ENCODE assay signal across 1 cellular context in the genomic region with DNA sequence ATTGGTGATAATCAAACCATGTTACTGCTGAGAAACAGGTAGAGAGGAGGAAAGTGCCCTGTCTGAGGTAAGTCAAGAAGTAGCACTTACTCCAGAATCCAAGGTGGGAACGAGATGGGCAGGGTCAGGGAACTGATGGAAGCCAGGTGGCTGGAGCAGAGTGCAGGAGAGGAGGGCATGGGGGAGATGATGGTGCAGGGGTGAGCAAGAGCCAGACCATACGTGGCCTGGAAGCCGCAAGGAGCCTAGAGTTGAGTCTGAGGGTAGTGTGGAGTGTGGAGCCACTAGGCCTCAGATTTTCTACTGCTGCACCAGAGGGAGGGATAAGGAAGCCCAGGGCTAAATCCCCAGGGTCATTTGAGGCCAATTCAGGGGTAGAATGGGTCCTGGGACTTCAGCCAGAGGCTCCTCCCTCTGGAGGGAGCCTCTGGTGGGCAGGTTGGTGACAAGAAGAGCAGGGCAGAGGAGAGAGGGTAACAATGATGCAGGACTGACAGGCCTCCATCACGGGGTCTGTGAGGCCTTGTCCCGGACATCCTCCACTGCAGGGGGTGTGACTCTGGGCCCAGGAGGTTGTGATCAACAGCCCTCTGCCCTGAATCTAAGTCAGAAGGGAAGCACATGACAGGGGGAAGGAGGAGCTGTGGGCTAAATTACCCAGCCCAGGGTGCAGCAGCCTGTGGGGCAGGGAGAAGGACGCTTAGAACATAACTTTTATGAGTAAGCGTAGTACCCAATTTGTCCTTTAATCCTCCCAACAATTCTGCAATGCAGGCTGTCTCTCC.
TF ChIP-seq lines count a peak whose summit lies in the region.

No MANE protein-coding gene starts in this region.

TF ChIP-seq in HepG2, 621 proteins besides CTCF, POLR2A, EP300 and RAD21 (continued from another document):
- TF ChIP-seq, protein P1, sequence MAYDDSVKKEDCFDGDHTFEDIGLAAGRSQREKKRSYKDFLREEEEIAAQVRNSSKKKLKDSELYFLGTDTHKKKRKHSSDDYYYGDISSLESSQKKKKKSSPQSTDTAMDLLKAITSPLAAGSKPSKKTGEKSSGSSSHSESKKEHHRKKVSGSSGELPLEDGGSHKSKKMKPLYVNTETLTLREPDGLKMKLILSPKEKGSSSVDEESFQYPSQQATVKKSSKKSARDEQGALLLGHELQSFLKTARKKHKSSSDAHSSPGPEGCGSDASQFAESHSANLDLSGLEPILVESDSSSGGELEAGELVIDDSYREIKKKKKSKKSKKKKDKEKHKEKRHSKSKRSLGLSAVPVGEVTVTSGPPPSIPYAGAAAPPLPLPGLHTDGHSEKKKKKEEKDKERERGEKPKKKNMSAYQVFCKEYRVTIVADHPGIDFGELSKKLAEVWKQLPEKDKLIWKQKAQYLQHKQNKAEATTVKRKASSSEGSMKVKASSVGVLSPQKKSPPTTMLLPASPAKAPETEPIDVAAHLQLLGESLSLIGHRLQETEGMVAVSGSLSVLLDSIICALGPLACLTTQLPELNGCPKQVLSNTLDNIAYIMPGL (CRISPR knock-in tag; IDR thresholded peaks at IDR 0.05; ENCODE audit: borderline replicate concordance in 1 of 2, low read depth in 1 of 2), result 0 out of 4 replicates have a peak, but pooled peaks of 1 of the 2 experiments have one; percentile 29
- TF ChIP-seq ZNF34 (CRISPR knock-in tag; IDR thresholded peaks at IDR 0.05; ENCODE audit: borderline replicate concordance) (0 out of 2 replicates have a peak, but pooled peaks have one; percentile 61), HNRNPLL (IDR thresholded peaks at IDR 0.05; ENCODE audit: low read depth, low read length, poor library complexity, severe bottlenecking) (no peak), ZNF543 (CRISPR knock-in tag; IDR thresholded peaks at IDR 0.05) (0 out of 2 replicates have a peak, but pooled peaks have one; percentile 51), ZNF383 (CRISPR knock-in tag; IDR thresholded peaks at IDR 0.05; ENCODE audit: borderline replicate concordance) (peak; percentile 26; the same call in 1 of the 2 replicates), CHD2 (IDR thresholded peaks at IDR 0.05; ENCODE audit: low read depth, low read length) (0 out of 2 replicates have a peak, but pooled peaks have one; percentile 10), ZSCAN21 (CRISPR knock-in tag; IDR thresholded peaks at IDR 0.05; ENCODE audit: borderline replicate concordance) (peak; percentile 30; the same call in 1 of the 2 replicates), NFKB2 (CRISPR knock-in tag; IDR thresholded peaks at IDR 0.05; ENCODE audit: borderline replicate concordance) (0 out of 2 replicates have a peak, but pooled peaks have one; percentile 32), ZNF772 (CRISPR knock-in tag; IDR thresholded peaks at IDR 0.05) (peak; percentile 15; the same call in 1 of the 2 replicates), ZFP90 (CRISPR knock-in tag; IDR thresholded peaks at IDR 0.05; ENCODE audit: borderline replicate concordance) (no peak), SP4 (CRISPR knock-in tag; IDR thresholded peaks at IDR 0.05) (peak; percentile 22; the same call in 1 of the 2 replicates), ZNF839 (CRISPR knock-in tag; IDR thresholded peaks at IDR 0.05; ENCODE audit: borderline replicate concordance) (0 out of 2 replicates have a peak, but pooled peaks have one; percentile 44), ZNF687 (CRISPR knock-in tag; IDR thresholded peaks at IDR 0.05) (peak; percentile 67), DMAP1 (CRISPR knock-in tag; IDR thresholded peaks at IDR 0.05) (no peak), ZFX (CRISPR knock-in tag; IDR thresholded peaks at IDR 0.05; ENCODE audit: low read depth) (peak; percentile 35), MIER2 (CRISPR knock-in tag; IDR thresholded peaks at IDR 0.05) (0 out of 2 replicates have a peak, but pooled peaks have one; percentile 14), PHF8 (CRISPR knock-in tag; IDR thresholded peaks at IDR 0.05) (peak; percentile 38), ZNF782 (CRISPR knock-in tag; IDR thresholded peaks at IDR 0.05; ENCODE audit: borderline replicate concordance) (0 out of 2 replicates have a peak, but pooled peaks have one; percentile 25), ZNF101 (CRISPR knock-in tag; IDR thresholded peaks at IDR 0.05; ENCODE audit: borderline replicate concordance, low read depth) (no peak), ZFY (CRISPR knock-in tag; IDR thresholded peaks at IDR 0.05) (peak; percentile 46)
- TF ChIP-seq, protein P2, sequence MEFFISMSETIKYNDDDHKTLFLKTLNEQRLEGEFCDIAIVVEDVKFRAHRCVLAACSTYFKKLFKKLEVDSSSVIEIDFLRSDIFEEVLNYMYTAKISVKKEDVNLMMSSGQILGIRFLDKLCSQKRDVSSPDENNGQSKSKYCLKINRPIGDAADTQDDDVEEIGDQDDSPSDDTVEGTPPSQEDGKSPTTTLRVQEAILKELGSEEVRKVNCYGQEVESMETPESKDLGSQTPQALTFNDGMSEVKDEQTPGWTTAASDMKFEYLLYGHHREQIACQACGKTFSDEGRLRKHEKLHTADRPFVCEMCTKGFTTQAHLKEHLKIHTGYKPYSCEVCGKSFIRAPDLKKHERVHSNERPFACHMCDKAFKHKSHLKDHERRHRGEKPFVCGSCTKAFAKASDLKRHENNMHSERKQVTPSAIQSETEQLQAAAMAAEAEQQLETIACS (CRISPR knock-in tag; IDR thresholded peaks at IDR 0.05), result 0 out of 2 replicates have a peak, but pooled peaks have one; percentile 18
- TF ChIP-seq, protein P3, sequence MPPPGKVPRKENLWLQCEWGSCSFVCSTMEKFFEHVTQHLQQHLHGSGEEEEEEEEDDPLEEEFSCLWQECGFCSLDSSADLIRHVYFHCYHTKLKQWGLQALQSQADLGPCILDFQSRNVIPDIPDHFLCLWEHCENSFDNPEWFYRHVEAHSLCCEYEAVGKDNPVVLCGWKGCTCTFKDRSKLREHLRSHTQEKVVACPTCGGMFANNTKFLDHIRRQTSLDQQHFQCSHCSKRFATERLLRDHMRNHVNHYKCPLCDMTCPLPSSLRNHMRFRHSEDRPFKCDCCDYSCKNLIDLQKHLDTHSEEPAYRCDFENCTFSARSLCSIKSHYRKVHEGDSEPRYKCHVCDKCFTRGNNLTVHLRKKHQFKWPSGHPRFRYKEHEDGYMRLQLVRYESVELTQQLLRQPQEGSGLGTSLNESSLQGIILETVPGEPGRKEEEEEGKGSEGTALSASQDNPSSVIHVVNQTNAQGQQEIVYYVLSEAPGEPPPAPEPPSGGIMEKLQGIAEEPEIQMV (CRISPR knock-in tag; IDR thresholded peaks at IDR 0.05; ENCODE audit: low read depth), result 0 out of 2 replicates have a peak, but pooled peaks have one; percentile 42
- TF ChIP-seq, protein P4, sequence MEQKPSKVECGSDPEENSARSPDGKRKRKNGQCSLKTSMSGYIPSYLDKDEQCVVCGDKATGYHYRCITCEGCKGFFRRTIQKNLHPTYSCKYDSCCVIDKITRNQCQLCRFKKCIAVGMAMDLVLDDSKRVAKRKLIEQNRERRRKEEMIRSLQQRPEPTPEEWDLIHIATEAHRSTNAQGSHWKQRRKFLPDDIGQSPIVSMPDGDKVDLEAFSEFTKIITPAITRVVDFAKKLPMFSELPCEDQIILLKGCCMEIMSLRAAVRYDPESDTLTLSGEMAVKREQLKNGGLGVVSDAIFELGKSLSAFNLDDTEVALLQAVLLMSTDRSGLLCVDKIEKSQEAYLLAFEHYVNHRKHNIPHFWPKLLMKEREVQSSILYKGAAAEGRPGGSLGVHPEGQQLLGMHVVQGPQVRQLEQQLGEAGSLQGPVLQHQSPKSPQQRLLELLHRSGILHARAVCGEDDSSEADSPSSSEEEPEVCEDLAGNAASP (CRISPR knock-in tag; IDR thresholded peaks at IDR 0.05; ENCODE audit: borderline replicate concordance), result peak; percentile 85; the same call in 1 of the 2 replicates
- TF ChIP-seq, protein P5, sequence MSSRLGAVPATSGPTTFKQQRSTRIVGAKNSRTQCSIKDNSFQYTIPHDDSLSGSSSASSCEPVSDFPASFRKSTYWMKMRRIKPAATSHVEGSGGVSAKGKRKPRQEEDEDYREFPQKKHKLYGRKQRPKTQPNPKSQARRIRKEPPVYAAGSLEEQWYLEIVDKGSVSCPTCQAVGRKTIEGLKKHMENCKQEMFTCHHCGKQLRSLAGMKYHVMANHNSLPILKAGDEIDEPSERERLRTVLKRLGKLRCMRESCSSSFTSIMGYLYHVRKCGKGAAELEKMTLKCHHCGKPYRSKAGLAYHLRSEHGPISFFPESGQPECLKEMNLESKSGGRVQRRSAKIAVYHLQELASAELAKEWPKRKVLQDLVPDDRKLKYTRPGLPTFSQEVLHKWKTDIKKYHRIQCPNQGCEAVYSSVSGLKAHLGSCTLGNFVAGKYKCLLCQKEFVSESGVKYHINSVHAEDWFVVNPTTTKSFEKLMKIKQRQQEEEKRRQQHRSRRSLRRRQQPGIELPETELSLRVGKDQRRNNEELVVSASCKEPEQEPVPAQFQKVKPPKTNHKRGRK (CRISPR knock-in tag; IDR thresholded peaks at IDR 0.05), result peak; percentile 41; the same call in 1 of the 2 replicates
- TF ChIP-seq, protein P6, sequence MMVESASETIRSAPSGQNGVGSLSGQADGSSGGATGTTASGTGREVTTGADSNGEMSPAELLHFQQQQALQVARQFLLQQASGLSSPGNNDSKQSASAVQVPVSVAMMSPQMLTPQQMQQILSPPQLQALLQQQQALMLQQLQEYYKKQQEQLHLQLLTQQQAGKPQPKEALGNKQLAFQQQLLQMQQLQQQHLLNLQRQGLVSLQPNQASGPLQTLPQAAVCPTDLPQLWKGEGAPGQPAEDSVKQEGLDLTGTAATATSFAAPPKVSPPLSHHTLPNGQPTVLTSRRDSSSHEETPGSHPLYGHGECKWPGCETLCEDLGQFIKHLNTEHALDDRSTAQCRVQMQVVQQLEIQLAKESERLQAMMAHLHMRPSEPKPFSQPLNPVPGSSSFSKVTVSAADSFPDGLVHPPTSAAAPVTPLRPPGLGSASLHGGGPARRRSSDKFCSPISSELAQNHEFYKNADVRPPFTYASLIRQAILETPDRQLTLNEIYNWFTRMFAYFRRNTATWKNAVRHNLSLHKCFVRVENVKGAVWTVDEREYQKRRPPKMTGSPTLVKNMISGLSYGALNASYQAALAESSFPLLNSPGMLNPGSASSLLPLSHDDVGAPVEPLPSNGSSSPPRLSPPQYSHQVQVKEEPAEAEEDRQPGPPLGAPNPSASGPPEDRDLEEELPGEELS (CRISPR knock-in tag; IDR thresholded peaks at IDR 0.05), result peak; percentile 38; the same call in 1 of the 2 replicates
TF ChIP-seq in HepG2: peak in this region for 44.
